In genomic region chr7:56051053-56051338, GRCh38 we compare ENCODE assay signal across 8 cellular contexts. TPM values are rescaled to one million over a fixed set of nuclear protein-coding genes. Genes with fewer than 3 reads are reported as not detected.
DNase-seq lines count a peak whose midpoint lies in the region; ATAC-seq and TF ChIP-seq lines count a peak whose summit lies in the region.

No MANE protein-coding gene starts in this region.

- ATAC-seq in WTC11, result peak; percentile 11
- ATAC-seq in gastroesophageal sphincter, result no peak
- no peak for ATAC-seq in GM19324 (IDR thresholded peaks at IDR 0.05; ENCODE audit: low FRiP score, unreplicated experiment)

- H3K4me3 ChIP-seq in H7 (ENCODE audit: insufficient read depth, low read depth, low read length), result peak overlapping the region; percentile 89
- H3K4me3 ChIP-seq in gastroesophageal sphincter, result peak overlapping the region; percentile 52 to 97
- peak overlapping the region; percentile 93 for H3K4me3 ChIP-seq in skeletal muscle satellite cell (ENCODE audit: low read length)

- peaks cover 0 to 71% (median 18%) of the 10 kb centered on the region in 3 donors for H3K4me1 ChIP-seq in gastroesophageal sphincter
- peaks cover 28% of the 10 kb centered on the region for H3K4me1 ChIP-seq in skeletal muscle satellite cell (ENCODE audit: control insufficient read depth, insufficient read depth, low read length)

- H3K36me3 ChIP-seq in H7 (replicated peaks; ENCODE audit: control insufficient read depth, insufficient read depth, low read length), result peaks cover 23% of the 10 kb centered on the region
- peaks cover 0 to 33% of the 10 kb centered on the region in 2 donors for H3K36me3 ChIP-seq in gastroesophageal sphincter
- H3K36me3 ChIP-seq in skeletal muscle satellite cell (ENCODE audit: insufficient read depth, low read length), result peaks cover 34% of the 10 kb centered on the region

- TF ChIP-seq CTCF in WTC11 (IDR thresholded peaks at IDR 0.05), result no peak
- no peak for TF ChIP-seq CTCF in gastroesophageal sphincter (IDR thresholded peaks at IDR 0.05)

- POLR2A ChIA-PET in WTC11 (lab: Charles Lee), result interaction anchor here (0.6 to 2.5 kb wide), 13 partner anchors 10 to 903 kb away, joined by 3 to 49 read pairs (median 5); partner anchors contain the start of genes NIPSNAP2, PHKG1 and SUMF2

- DNase-seq in H7 (no peak), WTC11 (ENCODE audit: low spot score) (no peak), HuH-7 (ENCODE audit: low spot score) (no peak), D341Med (ENCODE audit: low spot score) (no peak), cerebellar cortex (ENCODE audit: low spot score) (no peak)

- CTCF ChIA-PET in WTC11 (lab: Charles Lee), result interaction anchor here (0.5 to 1.9 kb wide), 12 partner anchors 8 to 458 kb away, joined by 3 to 18 read pairs (median 4); partner anchors contain the start of genes NIPSNAP2 and SUMF2

- no peak for TF ChIP-seq POLR2A in gastroesophageal sphincter (IDR thresholded peaks at IDR 0.05)

- H3K9ac ChIP-seq in skeletal muscle satellite cell (ENCODE audit: low read depth, low read length), result peak overlapping the region; percentile 99

- H3K9me3 Mint-ChIP-seq in WTC11, result no peaks in the 10 kb centered on the region

- peaks cover 38% of the 10 kb centered on the region for H3K36me3 Mint-ChIP-seq in WTC11

- 0% methylated on average over 5 to 7 of the region's 9 CpGs for WGBS in gastroesophageal sphincter (ENCODE audit: low coverage in 1 of 2), 2 donors

- H3K27me3 Mint-ChIP-seq in WTC11 (ENCODE audit: low read depth), result no peaks in the 10 kb centered on the region

- peak overlapping the region; percentile 82 to 96 (median 95) for H3K27ac ChIP-seq in gastroesophageal sphincter

- H3K4me3 Mint-ChIP-seq in WTC11, result peak overlapping the region; percentile 96

- peak overlapping the region; percentile 99 for H3K27ac Mint-ChIP-seq in WTC11

- H3K4me1 Mint-ChIP-seq in WTC11, result peaks cover 17% of the 10 kb centered on the region

- TF ChIP-seq EP300 in gastroesophageal sphincter (IDR thresholded peaks at IDR 0.05), result no peak

- no peaks in the 10 kb centered on the region for H3K27me3 ChIP-seq in H7 (ENCODE audit: control insufficient read depth, insufficient read depth, low read length)
- H3K27me3 ChIP-seq in gastroesophageal sphincter, result no peaks in the 10 kb centered on the region
- H3K27me3 ChIP-seq in skeletal muscle satellite cell (ENCODE audit: control insufficient read depth, insufficient read depth, low read length), result no peaks in the 10 kb centered on the region

- peak overlapping the region; percentile 95 for H3K4me2 ChIP-seq in skeletal muscle satellite cell (ENCODE audit: low read length)

- H3K9me3 ChIP-seq in gastroesophageal sphincter (no peaks in the 10 kb centered on the region), skeletal muscle satellite cell (replicated peaks; ENCODE audit: low read length) (no peaks in the 10 kb centered on the region)

TF ChIP-seq in WTC11, 78 proteins besides CTCF, POLR2A, EP300 and RAD21:
- TF ChIP-seq GRHL2 (CRISPR knock-in tag; IDR thresholded peaks at IDR 0.05; ENCODE audit: insufficient replicate concordance, severe bottlenecking), result no peak
- no peak for TF ChIP-seq ZNF671 (CRISPR knock-in tag; IDR thresholded peaks at IDR 0.05)
- peak; percentile 53; the same call in 1 of the 2 replicates for TF ChIP-seq ESRRA (CRISPR knock-in tag; IDR thresholded peaks at IDR 0.05; ENCODE audit: borderline replicate concordance)
- TF ChIP-seq, protein P1, sequence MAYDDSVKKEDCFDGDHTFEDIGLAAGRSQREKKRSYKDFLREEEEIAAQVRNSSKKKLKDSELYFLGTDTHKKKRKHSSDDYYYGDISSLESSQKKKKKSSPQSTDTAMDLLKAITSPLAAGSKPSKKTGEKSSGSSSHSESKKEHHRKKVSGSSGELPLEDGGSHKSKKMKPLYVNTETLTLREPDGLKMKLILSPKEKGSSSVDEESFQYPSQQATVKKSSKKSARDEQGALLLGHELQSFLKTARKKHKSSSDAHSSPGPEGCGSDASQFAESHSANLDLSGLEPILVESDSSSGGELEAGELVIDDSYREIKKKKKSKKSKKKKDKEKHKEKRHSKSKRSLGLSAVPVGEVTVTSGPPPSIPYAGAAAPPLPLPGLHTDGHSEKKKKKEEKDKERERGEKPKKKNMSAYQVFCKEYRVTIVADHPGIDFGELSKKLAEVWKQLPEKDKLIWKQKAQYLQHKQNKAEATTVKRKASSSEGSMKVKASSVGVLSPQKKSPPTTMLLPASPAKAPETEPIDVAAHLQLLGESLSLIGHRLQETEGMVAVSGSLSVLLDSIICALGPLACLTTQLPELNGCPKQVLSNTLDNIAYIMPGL (CRISPR knock-in tag; IDR thresholded peaks at IDR 0.05), result no peak
- TF ChIP-seq, protein P2, sequence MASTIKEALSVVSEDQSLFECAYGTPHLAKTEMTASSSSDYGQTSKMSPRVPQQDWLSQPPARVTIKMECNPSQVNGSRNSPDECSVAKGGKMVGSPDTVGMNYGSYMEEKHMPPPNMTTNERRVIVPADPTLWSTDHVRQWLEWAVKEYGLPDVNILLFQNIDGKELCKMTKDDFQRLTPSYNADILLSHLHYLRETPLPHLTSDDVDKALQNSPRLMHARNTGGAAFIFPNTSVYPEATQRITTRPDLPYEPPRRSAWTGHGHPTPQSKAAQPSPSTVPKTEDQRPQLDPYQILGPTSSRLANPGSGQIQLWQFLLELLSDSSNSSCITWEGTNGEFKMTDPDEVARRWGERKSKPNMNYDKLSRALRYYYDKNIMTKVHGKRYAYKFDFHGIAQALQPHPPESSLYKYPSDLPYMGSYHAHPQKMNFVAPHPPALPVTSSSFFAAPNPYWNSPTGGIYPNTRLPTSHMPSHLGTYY (CRISPR knock-in tag; IDR thresholded peaks at IDR 0.05), result no peak
- TF ChIP-seq TEAD4 (CRISPR knock-in tag; IDR thresholded peaks at IDR 0.05), result no peak

RNA-seq across cellular contexts. Expression of gene PSPH, which starts 0.2 kb away (rescaled TPM):
- 50.4 and 66.8 TPM in 2 replicates for total RNA-seq in H7 (2014; rRNA removed; shearing (Covaris generic))
- 43.7 to 49.3 TPM (median 49.2 TPM) in 3 replicates for total RNA-seq in WTC11 (2021)
- 10 to 100 TPM in 1 of 4 donors, 1 to 10 TPM in 3; 6.9 to 13.5 (median 8.6) TPM for total RNA-seq in gastroesophageal sphincter
- total RNA-seq in skeletal muscle satellite cell (2012; rRNA removed), result 47.7 and 57.7 TPM in 2 replicates

RNA-seq across cellular contexts. Expression of gene CCT6A, which starts 0.6 kb away (rescaled TPM):
- total RNA-seq in H7 (2014; rRNA removed; shearing (Covaris generic)), result 284 and 324 TPM in 2 replicates
- 208 to 246 TPM (median 209 TPM) in 3 replicates for total RNA-seq in WTC11 (2021)
- total RNA-seq in gastroesophageal sphincter, result 100 to 1,000 TPM in 2 of 4 donors, 10 to 100 TPM in 2; 88.3 to 138 (median 116) TPM
- total RNA-seq in skeletal muscle satellite cell (2012; rRNA removed), result 206 and 216 TPM in 2 replicates

RNA-seq across cellular contexts. Expression of gene SUMF2, which starts 13.1 kb away (rescaled TPM):
- 107 and 109 TPM in 2 replicates for total RNA-seq in H7 (2014; rRNA removed; shearing (Covaris generic))
- 99.6 to 105 TPM (median 99.6 TPM) in 3 replicates for total RNA-seq in WTC11 (2021)
- total RNA-seq in gastroesophageal sphincter, result 100 to 1,000 TPM in 1 of 4 donors, 10 to 100 TPM in 3; 84.2 to 117 (median 88.6) TPM
- 144 and 145 TPM in 2 replicates for total RNA-seq in skeletal muscle satellite cell (2012; rRNA removed)

RNA-seq across cellular contexts. Expression of gene PHKG1, which starts 41.8 kb away (rescaled TPM):
- 0.14 and 0.59 TPM in 2 replicates for total RNA-seq in H7 (2014; rRNA removed; shearing (Covaris generic))
- total RNA-seq in WTC11 (2021) (not detected in 3 replicates), gastroesophageal sphincter (1 to 10 TPM in 2 of 4 donors, not detected in 2; 1.9 to 2.1 TPM)
- total RNA-seq in skeletal muscle satellite cell (2012; rRNA removed), result 1.1 and 2.0 TPM in 2 replicates

RNA-seq across cellular contexts. Expression of gene CHCHD2, which starts 55.3 kb away (rescaled TPM):
- 174 and 191 TPM in 2 replicates for total RNA-seq in H7 (2014; rRNA removed; shearing (Covaris generic))
- total RNA-seq in WTC11 (2021) (2.2 to 2.4 TPM (median 2.2 TPM) in 3 replicates), gastroesophageal sphincter (100 to 1,000 TPM; 221 to 414 (median 339) TPM)
- total RNA-seq in skeletal muscle satellite cell (2012; rRNA removed), result 445 and 560 TPM in 2 replicates
